19 cellular contexts compared by ENCODE assay signal in the genomic region with DNA sequence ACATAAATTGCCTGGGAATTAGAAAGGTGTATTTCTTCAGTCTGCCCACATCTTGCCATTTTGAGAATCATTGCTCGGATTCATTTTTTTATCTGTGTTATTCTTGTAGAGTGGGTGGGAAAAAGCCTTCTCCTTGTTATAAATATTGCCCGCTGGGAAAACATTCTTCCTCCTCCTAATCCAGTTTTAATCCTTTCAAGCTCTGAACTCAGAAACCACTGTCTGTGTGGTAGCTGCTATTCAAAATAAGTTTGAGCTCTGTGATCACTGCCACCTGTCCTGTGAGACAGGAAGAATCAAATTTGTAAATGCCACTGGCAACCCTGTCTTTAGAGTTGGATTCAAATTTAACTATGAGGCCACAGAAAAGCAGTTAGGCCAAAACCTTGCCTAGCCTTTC.
"Had no signal": no experiment of that assay in that cellular context is flagged by ENCODE, and none has a peak within 500 bp of the region (broad histone marks: within the 10 kb centered on the region; RNA-seq: fewer than 3 reads in every experiment).

No MANE protein-coding gene starts in this region.

- DNase-seq: effector memory CD8-positive, alpha-beta T cell; gastrocnemius medialis; heart right ventricle; immature natural killer cell; kidney; left cardiac atrium; left ventricle myocardium inferior; lower lobe of right lung; psoas muscle; retina; stimulated activated CD4-positive, alpha-beta T cell treated with anti-CD3 and anti-CD28 coated beads, Interleukin-4, amount 100 ng/mL, for 1 hour; stimulated activated CD8-positive, alpha-beta memory T cell treated with anti-CD3 and anti-CD28 coated beads, Interleukin-4, amount 100 ng/mL, for 48 hours; stimulated activated naive CD8-positive, alpha-beta T cell treated with anti-CD3 and anti-CD28 coated beads, Interleukin-15, Interleukin-2, amounts not matched to agents 100 U/mL and 50 U/mL, for 24 hours; thyroid gland had no signal

- H3K4me1 ChIP-seq: esophagus muscularis mucosa, gastrocnemius medialis, heart right ventricle, left ventricle myocardium inferior, lower lobe of right lung, psoas muscle, suprapubic skin, thyroid gland had no signal

- H3K4me3 ChIP-seq: esophagus muscularis mucosa, gastrocnemius medialis, heart right ventricle, left ventricle myocardium inferior, lower lobe of right lung, psoas muscle, skin epidermis, suprapubic skin, thyroid gland had no signal

- H3K27me3 ChIP-seq: esophagus muscularis mucosa, gastrocnemius medialis, heart right ventricle, neutrophil, suprapubic skin, thyroid gland had no signal

- H3K27ac ChIP-seq: epithelial cell of prostate, esophagus muscularis mucosa, gastrocnemius medialis, heart right ventricle, left ventricle myocardium inferior, lower lobe of right lung, neutrophil, psoas muscle, skin epidermis, suprapubic skin, thyroid gland had no signal

- H3K36me3 ChIP-seq: esophagus muscularis mucosa, gastrocnemius medialis, heart right ventricle, left ventricle myocardium inferior, lower lobe of right lung, neutrophil, suprapubic skin, thyroid gland had no signal

- H3K9me3 ChIP-seq: esophagus muscularis mucosa, gastrocnemius medialis, heart right ventricle, left ventricle myocardium inferior, lower lobe of right lung, neutrophil, psoas muscle, suprapubic skin, thyroid gland had no signal
